Comparison of ENCODE assay signal across 28 cellular contexts in the genomic region with DNA sequence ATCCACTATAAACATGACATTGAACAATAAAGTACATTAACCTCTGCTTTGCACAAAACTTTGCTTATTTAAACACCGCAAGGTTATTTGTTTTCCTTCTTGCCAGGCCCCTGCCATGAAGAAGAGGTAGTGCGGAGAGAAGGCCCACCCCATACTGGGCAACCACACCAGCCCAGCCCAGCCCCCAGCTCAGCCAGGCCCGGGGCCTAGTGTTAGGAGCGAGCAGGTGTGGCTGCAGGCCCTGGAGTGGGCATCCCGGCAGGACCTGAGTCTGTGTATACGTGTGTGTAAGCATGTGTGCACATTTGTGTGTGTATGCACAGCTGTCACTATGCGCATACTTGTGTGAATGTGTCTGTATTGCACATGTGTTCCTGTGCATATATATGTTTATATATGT.
"Had no signal": no experiment of that assay in that cellular context is flagged by ENCODE, and none has a peak within 500 bp of the region (broad histone marks: within the 10 kb centered on the region; RNA-seq: fewer than 3 reads in every experiment).

No MANE protein-coding gene starts in this region.

- H3K9me3 ChIP-seq: esophagus squamous epithelium, gastroesophageal sphincter, heart right ventricle had no signal

- H3K4me1 ChIP-seq: esophagus squamous epithelium, gastroesophageal sphincter, heart right ventricle had no signal

- H3K27me3 ChIP-seq: brain microvascular endothelial cell, dorsolateral prefrontal cortex, gastroesophageal sphincter, heart right ventricle had no signal

- H3K4me3 ChIP-seq: coronary artery, dorsolateral prefrontal cortex, esophagus squamous epithelium, gastroesophageal sphincter, heart right ventricle had no signal

- H3K27ac ChIP-seq: brain microvascular endothelial cell, coronary artery, esophagus squamous epithelium, gastroesophageal sphincter, heart right ventricle, WERI-Rb-1 had no signal

- DNase-seq: activated B cell treated with CpG ODN at 0.5 μM for 24 hours; activated CD4-positive, alpha-beta memory T cell treated with anti-CD3 and anti-CD28 coated beads, Interleukin-2, amount 10 ng/mL, durations not matched to agents 7 days and 5 days; activated CD4-positive, alpha-beta T cell treated with anti-CD3 and anti-CD28 coated beads for 36 hours; activated CD4-positive, alpha-beta T cell treated with anti-CD3 and anti-CD28 coated beads, Interleukin-2, amount 10 ng/mL, durations not matched to agents 7 days and 5 days; activated CD4-positive, alpha-beta T cell treated with anti-CD3 and anti-CD28 coated beads, Interleukin-2, amount 50 U/mL, for 4 hours; activated CD8-positive, alpha-beta memory T cell treated with anti-CD3 and anti-CD28 coated beads, Interleukin-2, amount 50 U/mL, for 48 hours; activated effector memory CD4-positive, alpha-beta T cell treated with Interleukin-2 at 50 U/mL for 16 hours; activated gamma-delta T cell treated with Interleukin-2 at 50 U/mL for 16 hours; activated naive CD4-positive, alpha-beta T cell treated with anti-CD3 and anti-CD28 coated beads, Interleukin-2, amount 50 U/mL, for 16 hours; activated naive CD4-positive, alpha-beta T cell treated with Interleukin-2 at 50 U/mL for 16 hours; activated T-cell treated with anti-CD3 and anti-CD28 coated beads, Interleukin-2, amount 50 U/mL, for 4 hours; amniotic stem cell; anterior cingulate cortex; brain microvascular endothelial cell; dorsolateral prefrontal cortex; effector memory CD4-positive, alpha-beta T cell; erythroblast; esophagus squamous epithelium; foreskin melanocyte; heart right ventricle; T-helper 1 cell; T-helper 17 cell; T1000; WERI-Rb-1 had no signal

- H3K36me3 ChIP-seq: brain microvascular endothelial cell, esophagus squamous epithelium, gastroesophageal sphincter, heart right ventricle, WERI-Rb-1 had no signal

- ATAC-seq: activated CD4-positive, alpha-beta T cell treated with anti-CD3 and anti-CD28 coated beads for 36 hours; activated CD4-positive, CD25-positive, alpha-beta regulatory T cell treated with anti-CD3 and anti-CD28 coated beads, Interleukin-2, amount 50 U/mL, for 24 hours; activated T-cell treated with anti-CD3 and anti-CD28 coated beads, Interleukin-2, amount 50 U/mL, for 4 hours; activated T-helper 17 cell treated with anti-CD3 and anti-CD28 coated beads, Interleukin-2, amount 50 U/mL, for 72 hours; gastroesophageal sphincter; heart right ventricle; T-helper 17 cell had no signal
